10 cellular contexts compared by ENCODE assay signal in genomic region chr11:35106595-35106994, GRCh38. TPM values are rescaled to one million over a fixed set of nuclear protein-coding genes. Genes with fewer than 3 reads are reported as not detected.
DNase-seq lines count a peak whose midpoint lies in the region; ATAC-seq, FAIRE-seq and TF ChIP-seq lines count a peak whose summit lies in the region.
"Had no signal": no experiment of that assay in that cellular context is flagged by ENCODE, and none has a peak within 500 bp of the region (broad histone marks: within the 10 kb centered on the region; RNA-seq: fewer than 3 reads in every experiment).

No MANE protein-coding gene starts in this region.

- POLR2A ChIA-PET in activated CD8-positive, alpha-beta T cell treated with anti-CD3 and anti-CD28 coated beads for 36 hours (lab: Charles Lee), result no interaction called here

- FAIRE-seq in GM12891 (lab: Jason Lieb, UNC), result peak; percentile 82
- FAIRE-seq: G401.6 had no signal

- H3K4me3 ChIP-seq in psoas muscle, result no peak overlapping the region

- no peak overlapping the region for H3K4me3 Mint-ChIP-seq in activated CD8-positive, alpha-beta T cell treated with anti-CD3 and anti-CD28 coated beads for 36 hours

- CTCF ChIA-PET in activated CD8-positive, alpha-beta T cell treated with anti-CD3 and anti-CD28 coated beads for 36 hours (lab: Charles Lee), result no interaction called here

- no peak for TF ChIP-seq CTCF in activated CD8-positive, alpha-beta T cell treated with anti-CD3 and anti-CD28 coated beads for 36 hours (IDR thresholded peaks at IDR 0.05)
- no peak for TF ChIP-seq CTCF in psoas muscle (IDR thresholded peaks at IDR 0.05)

- intact Hi-C loops in activated CD8-positive, alpha-beta T cell treated with anti-CD3 and anti-CD28 coated beads for 36 hours (cut with micrococcal nuclease), result no loop called here
- intact Hi-C loops in psoas muscle (cut with DNase I), result no loop called here

- H3K27me3 ChIP-seq in psoas muscle (ENCODE audit: insufficient read depth in 3 of 3, low read length in 2 of 3), result no peaks in the 10 kb centered on the region

- no peaks in the 10 kb centered on the region for H3K27me3 Mint-ChIP-seq in activated CD8-positive, alpha-beta T cell treated with anti-CD3 and anti-CD28 coated beads for 36 hours

- H3K36me3 Mint-ChIP-seq in activated CD8-positive, alpha-beta T cell treated with anti-CD3 and anti-CD28 coated beads for 36 hours (ENCODE audit: low read depth), result no peaks in the 10 kb centered on the region

- no peak for TF ChIP-seq POLR2A in GM12891 (IDR thresholded peaks at IDR 0.05; ENCODE audit: low read depth, low read length)

- ATAC-seq in GM21360 (IDR thresholded peaks at IDR 0.05; ENCODE audit: unreplicated experiment), result peak; percentile 43
- peak; percentile 67 for ATAC-seq in HG03280 (IDR thresholded peaks at IDR 0.05; ENCODE audit: unreplicated experiment)
- ATAC-seq in activated CD8-positive, alpha-beta T cell treated with anti-CD3 and anti-CD28 coated beads for 36 hours, result no peak
- ATAC-seq in psoas muscle, result no peak
- no peak for ATAC-seq in HG02884 (IDR thresholded peaks at IDR 0.05; ENCODE audit: unreplicated experiment)

- DNase-seq in GM12891 (ENCODE audit: insufficient read length, low spot score) (no peak), COLO829 (ENCODE audit: low spot score) (no peak), psoas muscle (no peak), T-helper 1 cell (no peak)
- no peak for DNase-seq in activated CD8-positive, alpha-beta T cell treated with anti-CD3 and anti-CD28 coated beads for 36 hours
- DNase-seq: NCI-H524 treated with DMSO at 0.1 percent for 48 hours had no signal

- H3K36me3 ChIP-seq in psoas muscle (ENCODE audit: insufficient read depth in 1 of 2, low read depth in 1 of 2), result no peaks in the 10 kb centered on the region

- WGBS in psoas muscle, 3 donors, result 74 to 81% (median 76%) methylated on average over 2 of the region's 2 CpGs

- peaks cover 46% of the 10 kb centered on the region for H3K4me1 Mint-ChIP-seq in activated CD8-positive, alpha-beta T cell treated with anti-CD3 and anti-CD28 coated beads for 36 hours (ENCODE audit: low read depth)

- H3K9me3 ChIP-seq in psoas muscle, result no peaks in the 10 kb centered on the region

- no peaks in the 10 kb centered on the region for H3K9me3 Mint-ChIP-seq in activated CD8-positive, alpha-beta T cell treated with anti-CD3 and anti-CD28 coated beads for 36 hours

- H3K27ac ChIP-seq in psoas muscle, result no peak overlapping the region

- H3K27ac Mint-ChIP-seq in activated CD8-positive, alpha-beta T cell treated with anti-CD3 and anti-CD28 coated beads for 36 hours, result peak overlapping the region; percentile 41

- no peaks in the 10 kb centered on the region for H3K4me1 ChIP-seq in psoas muscle

TF ChIP-seq in GM12891, 5 proteins besides CTCF, POLR2A, EP300 and RAD21:
- TF ChIP-seq POU2F2 (IDR thresholded peaks at IDR 0.05; ENCODE audit: low read depth, low read length) (no peak), SPI1 (IDR thresholded peaks at IDR 0.05; ENCODE audit: low read depth, low read length) (peak; percentile 91)
TF ChIP-seq in GM12891: peak in this region for 1.

RNA-seq across cellular contexts. Expression of gene CD44, which starts 32.4 kb away (rescaled TPM):
- polyA plus RNA-seq in GM12891 (2012; ENCODE audit: low read depth, missing spikeins), result 726 TPM
- total RNA-seq in activated CD8-positive, alpha-beta T cell treated with anti-CD3 and anti-CD28 coated beads for 36 hours, result 100 to 1,000 TPM; 363 to 373 TPM
- 10 to 100 TPM; 23.2 to 35.4 (median 25.5) TPM for total RNA-seq in psoas muscle
- 1 to 10 TPM; 3.4 to 9.9 (median 9.8) TPM for polyA plus RNA-seq in psoas muscle

Comparison
In these comparisons a context has a peak if more than half of its experiments do, and no peak if none do; other contexts are left out.
1. ATAC-seq: peak in GM21360 (single experiment) and HG03280 (single experiment); none in activated CD8-positive, alpha-beta T cell treated with anti-CD3 and anti-CD28 coated beads for 36 hours (single experiment), psoas muscle (0 of 4) and HG02884 (single experiment).
2. RNA of gene CD44, which starts 32.4 kb away (total RNA-seq): 363 to 373 TPM in activated CD8-positive, alpha-beta T cell treated with anti-CD3 and anti-CD28 coated beads for 36 hours; 23.2 to 35.4 TPM in psoas muscle; every median in the first group is over 4 times any median in the second.